Comparison of ENCODE assay signal across 8 cellular contexts in the genomic region with DNA sequence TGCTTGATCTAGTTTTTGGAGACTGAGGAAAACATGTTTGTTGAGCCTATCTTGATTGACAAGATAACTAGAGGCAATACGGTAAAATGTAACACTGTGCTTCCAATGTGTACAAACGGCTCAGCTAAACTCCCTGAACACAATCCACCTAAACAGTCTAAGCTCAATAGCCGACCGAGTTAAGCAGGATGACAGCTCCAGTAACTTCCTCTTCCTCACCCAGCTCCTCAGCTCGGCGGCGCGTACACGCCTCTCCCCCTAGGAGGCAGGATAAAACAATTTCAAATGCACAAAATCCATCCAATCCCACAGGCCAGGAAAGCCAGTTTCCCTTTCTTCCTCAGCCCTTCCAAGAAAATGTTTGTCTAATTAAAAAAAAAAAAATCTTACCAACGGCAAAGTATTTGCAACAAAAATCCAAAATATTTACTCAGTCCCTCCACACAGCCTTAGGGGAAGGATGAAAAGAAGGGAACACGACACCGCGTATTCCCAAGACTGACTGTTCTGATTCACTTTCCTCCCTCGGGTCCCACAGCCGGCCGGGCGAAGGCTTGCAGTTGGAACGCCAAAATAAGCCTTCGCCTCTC. TPM values are rescaled to one million over a fixed set of nuclear protein-coding genes. Genes with fewer than 3 reads are reported as not detected.
A peak's percentile ranks its signal among the peaks of the same experiment; 100 is the strongest.
DNase-seq lines count a peak whose midpoint lies in the region; ATAC-seq and TF ChIP-seq lines count a peak whose summit lies in the region.

No MANE protein-coding gene starts in this region.

- H3K27me3 ChIP-seq in thymus (ENCODE audit: control insufficient read depth, insufficient read depth): no peaks in the 10 kb centered on the region

- intact Hi-C loops in activated T-helper 2 cell treated with anti-CD3 and anti-CD28 coated beads, Interferon-gamma antibody, Interleukin-2, Interleukin-4, amounts not matched to agents 10 μg/mL and 5 μg/mL and 100 μg/mL, durations not matched to agents 14 hours and 24 hours and 36 hours (cut with micrococcal nuclease): loop anchor here (1.0 kb wide), 1 partner anchor 17 kb away; no protein-coding TSS in a partner anchor

- peaks cover 37% of the 10 kb centered on the region for H3K36me3 Mint-ChIP-seq in activated T-helper 2 cell treated with anti-CD3 and anti-CD28 coated beads, Interferon-gamma antibody, Interleukin-2, Interleukin-4, amounts not matched to agents 10 μg/mL and 5 μg/mL and 100 μg/mL, durations not matched to agents 14 hours and 24 hours and 36 hours (ENCODE audit: low read depth)

- H3K4me3 ChIP-seq in Jurkat, Clone E6-1 (ENCODE audit: low read length): peak overlapping the region; percentile 75
- H3K4me3 ChIP-seq in thymus (ENCODE audit: low read length): peak overlapping the region; percentile 100

- no peaks in the 10 kb centered on the region for H3K9me3 ChIP-seq in thymus (ENCODE audit: control insufficient read depth)

- WGBS in thymus: under 1% methylated on average over 19 of the region's 19 CpGs

- peaks cover 10% of the 10 kb centered on the region for H3K4me1 ChIP-seq in thymus (ENCODE audit: control insufficient read depth, insufficient read depth, low read length)

- H3K4me1 Mint-ChIP-seq in activated T-helper 2 cell treated with anti-CD3 and anti-CD28 coated beads, Interferon-gamma antibody, Interleukin-2, Interleukin-4, amounts not matched to agents 10 μg/mL and 5 μg/mL and 100 μg/mL, durations not matched to agents 14 hours and 24 hours and 36 hours (ENCODE audit: low read depth): peaks cover 49% of the 10 kb centered on the region

- no peaks in the 10 kb centered on the region for H3K36me3 ChIP-seq in thymus (ENCODE audit: control insufficient read depth, insufficient read depth)

- H3K27me3 Mint-ChIP-seq in activated T-helper 2 cell treated with anti-CD3 and anti-CD28 coated beads, Interferon-gamma antibody, Interleukin-2, Interleukin-4, amounts not matched to agents 10 μg/mL and 5 μg/mL and 100 μg/mL, durations not matched to agents 14 hours and 24 hours and 36 hours (ENCODE audit: low read depth): no peaks in the 10 kb centered on the region

- H3K27ac Mint-ChIP-seq in activated T-helper 2 cell treated with anti-CD3 and anti-CD28 coated beads, Interferon-gamma antibody, Interleukin-2, Interleukin-4, amounts not matched to agents 10 μg/mL and 5 μg/mL and 100 μg/mL, durations not matched to agents 14 hours and 24 hours and 36 hours: peak overlapping the region; percentile 95

- peak; percentile 79 for DNase-seq in Jurkat, Clone E6-1 (ENCODE audit: low read depth, low spot score)
- DNase-seq in OCI-M1 (lab: John Stamatoyannopoulos, UW): peak; percentile 92
- DNase-seq in activated T-helper 2 cell treated with anti-CD3 and anti-CD28 coated beads, Interferon-gamma antibody, Interleukin-2, Interleukin-4, amounts not matched to agents 10 μg/mL and 5 μg/mL and 100 μg/mL, durations not matched to agents 14 hours and 24 hours and 36 hours (ENCODE audit: low spot score): peak; percentile 34
- peak; percentile 81 for DNase-seq in fibroblast of gingiva (ENCODE audit: low read depth)
- DNase-seq in myocyte (ENCODE audit: low read depth): peak; percentile 86

- peak; percentile 21 for ATAC-seq in GM19452 (IDR thresholded peaks at IDR 0.05; ENCODE audit: unreplicated experiment)

- H3K4me3 Mint-ChIP-seq in activated T-helper 2 cell treated with anti-CD3 and anti-CD28 coated beads, Interferon-gamma antibody, Interleukin-2, Interleukin-4, amounts not matched to agents 10 μg/mL and 5 μg/mL and 100 μg/mL, durations not matched to agents 14 hours and 24 hours and 36 hours (ENCODE audit: low read depth): peak overlapping the region; percentile 96

- H3K9me3 Mint-ChIP-seq in activated T-helper 2 cell treated with anti-CD3 and anti-CD28 coated beads, Interferon-gamma antibody, Interleukin-2, Interleukin-4, amounts not matched to agents 10 μg/mL and 5 μg/mL and 100 μg/mL, durations not matched to agents 14 hours and 24 hours and 36 hours: no peaks in the 10 kb centered on the region

- H3K27ac ChIP-seq in C4-2B (peak overlapping the region; percentile 92), thymus (ENCODE audit: low read depth) (peak overlapping the region; percentile 100)

- TF ChIP-seq CTCF in C4-2B (conservative IDR thresholded peaks at IDR 0.05): peak; percentile 58

RNA-seq across cellular contexts. Expression of a gene that starts 1.0 kb away (rescaled TPM):
- 13.0 TPM for polyA plus RNA-seq in Jurkat, Clone E6-1 (2012; ENCODE audit: insufficient read depth, insufficient read length)
- 94.8 and 105 TPM in 2 replicates for total RNA-seq in activated T-helper 2 cell treated with anti-CD3 and anti-CD28 coated beads, Interferon-gamma antibody, Interleukin-2, Interleukin-4, amounts not matched to agents 10 μg/mL and 5 μg/mL and 100 μg/mL, durations not matched to agents 14 hours and 24 hours and 36 hours
- total RNA-seq in myocyte: 18.5 and 31.7 TPM in 2 replicates
- polyA plus RNA-seq in myocyte (2012): 9.1 TPM
- 28.4 TPM for polyA plus RNA-seq in thymus

RNA-seq across cellular contexts. Expression of a gene that starts 44.5 kb away (rescaled TPM):
- 38.8 TPM for polyA plus RNA-seq in Jurkat, Clone E6-1 (2012; ENCODE audit: insufficient read depth, insufficient read length)
- total RNA-seq in activated T-helper 2 cell treated with anti-CD3 and anti-CD28 coated beads, Interferon-gamma antibody, Interleukin-2, Interleukin-4, amounts not matched to agents 10 μg/mL and 5 μg/mL and 100 μg/mL, durations not matched to agents 14 hours and 24 hours and 36 hours: 50.6 and 60.3 TPM in 2 replicates
- total RNA-seq in myocyte: 29.1 and 32.9 TPM in 2 replicates
- polyA plus RNA-seq in myocyte (2012): 11.7 TPM
- polyA plus RNA-seq in thymus: 74.7 TPM

Comparison
In these comparisons a context has a peak if more than half of its experiments do, and no peak if none do; other contexts are left out.
1. Peak in every context shown above with its lines: DNase-seq, ATAC-seq, H3K4me3 ChIP-seq and H3K27ac ChIP-seq.
2. DNase-seq: peak in every context shown above with its lines; median percentile 92 in OCI-M1; 86 in myocyte; 81 in fibroblast of gingiva; 79 in Jurkat, Clone E6-1; 34 in activated T-helper 2 cell treated with anti-CD3 and anti-CD28 coated beads, Interferon-gamma antibody, Interleukin-2, Interleukin-4, amounts not matched to agents 10 μg/mL and 5 μg/mL and 100 μg/mL, durations not matched to agents 14 hours and 24 hours and 36 hours.